ENCODE assay signal across 9 cellular contexts in the genomic region with DNA sequence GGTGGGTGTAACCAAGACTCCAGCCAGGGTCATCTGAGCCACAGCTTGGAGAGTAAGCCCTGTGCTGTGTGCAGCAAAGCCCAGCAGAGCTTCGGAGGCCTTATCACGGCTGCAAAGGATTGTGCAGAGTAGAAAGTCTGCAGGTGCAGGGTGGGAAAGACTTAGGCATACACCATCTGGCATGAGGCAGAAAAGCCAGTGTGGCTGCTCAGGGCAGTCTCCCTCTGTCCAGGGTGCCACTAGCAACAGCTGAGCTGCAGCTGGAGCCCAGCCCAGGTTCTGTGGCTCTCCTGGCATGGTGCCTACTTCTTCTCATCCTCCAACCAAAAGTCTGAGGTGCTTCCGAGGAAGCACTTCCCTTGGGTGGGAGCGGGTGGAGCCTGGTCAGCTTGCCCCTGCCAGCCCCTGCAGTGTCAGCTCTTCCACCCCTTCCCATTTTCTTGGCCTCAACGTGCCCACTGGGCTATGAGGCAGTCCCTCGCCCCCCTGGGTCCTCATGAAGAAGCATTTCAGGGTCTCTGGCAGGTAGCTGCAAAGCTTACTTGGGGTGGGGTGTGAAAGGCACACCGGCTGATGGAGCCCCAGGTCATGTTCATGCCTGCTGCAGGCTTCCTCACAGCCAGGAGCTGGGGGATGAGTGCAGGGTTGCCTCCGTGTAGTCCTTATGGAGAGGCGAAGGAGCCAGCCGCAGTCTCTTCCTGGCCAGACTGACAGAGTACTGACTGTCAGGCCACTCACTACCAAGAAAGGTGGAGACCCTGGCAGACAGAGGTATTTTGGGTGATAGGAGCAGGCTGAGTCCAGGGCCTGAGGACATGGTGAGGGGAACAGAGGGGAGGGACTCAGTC. TPM values are rescaled to one million over a fixed set of nuclear protein-coding genes. Genes with fewer than 3 reads are reported as not detected.
DNase-seq lines count a peak whose midpoint lies in the region; ATAC-seq and TF ChIP-seq lines count a peak whose summit lies in the region.
"Had no signal": no experiment of that assay in that cellular context is flagged by ENCODE, and none has a peak within 500 bp of the region (broad histone marks: within the 10 kb centered on the region; RNA-seq: fewer than 3 reads in every experiment).

No MANE protein-coding gene starts in this region.

- peaks cover 19 to 26% of the 10 kb centered on the region in 2 donors for H3K27me3 Mint-ChIP-seq in natural killer cell treated with Interleukin-12 subunit alpha and Interleukin-12 subunit beta and Interleukin-15 and Interleukin-18, amount 100 ng/mL, for 72 hours

- no peak overlapping the region for H3K4me3 Mint-ChIP-seq in natural killer cell treated with Interleukin-12 subunit alpha and Interleukin-12 subunit beta and Interleukin-15 and Interleukin-18, amount 100 ng/mL, for 72 hours

- H3K36me3 ChIP-seq in GM23248 (ENCODE audit: low read depth) (no peaks in the 10 kb centered on the region), RWPE2 (ENCODE audit: low read depth) (no peaks in the 10 kb centered on the region), mucosa of descending colon (ENCODE audit: low read depth) (no peaks in the 10 kb centered on the region)

- H3K4me1 ChIP-seq in GM23248 (ENCODE audit: insufficient read depth) (no peaks in the 10 kb centered on the region), RWPE2 (ENCODE audit: insufficient read depth, poor library complexity, severe bottlenecking) (no peaks in the 10 kb centered on the region), mucosa of descending colon (ENCODE audit: low read depth) (peaks cover 3% of the 10 kb centered on the region)

- H3K9me3 ChIP-seq in GM23248 (ENCODE audit: low read depth) (no peaks in the 10 kb centered on the region), RWPE2 (ENCODE audit: severe bottlenecking) (no peaks in the 10 kb centered on the region), mucosa of descending colon (no peaks in the 10 kb centered on the region)

- H3K79me2 ChIP-seq in GM23248 (ENCODE audit: insufficient read depth), result no peaks in the 10 kb centered on the region

- H3K9me2 ChIP-seq in GM23248 (ENCODE audit: insufficient read depth), result no peaks in the 10 kb centered on the region

- H3K4me1 Mint-ChIP-seq in natural killer cell treated with Interleukin-12 subunit alpha and Interleukin-12 subunit beta and Interleukin-15 and Interleukin-18, amount 100 ng/mL, for 72 hours (ENCODE audit: low read depth in 2 of 2), result peaks cover 0 to 6% of the 10 kb centered on the region in 2 donors

- H2AFZ ChIP-seq in GM23248, result no peak overlapping the region

- H3F3A ChIP-seq in GM23248 (ENCODE audit: insufficient read depth), result no peaks in the 10 kb centered on the region

- intact Hi-C loops in mucosa of descending colon (cut with DNase I, micrococcal nuclease), result no loop called here

- no peak overlapping the region for H3K9ac ChIP-seq in GM23248

- no peaks in the 10 kb centered on the region for H3K9me3 Mint-ChIP-seq in natural killer cell treated with Interleukin-12 subunit alpha and Interleukin-12 subunit beta and Interleukin-15 and Interleukin-18, amount 100 ng/mL, for 72 hours

- H3K27me3 ChIP-seq in GM23248 (replicated peaks; ENCODE audit: insufficient read depth) (peaks cover 15% of the 10 kb centered on the region), RWPE2 (ENCODE audit: insufficient read depth, poor library complexity, severe bottlenecking) (peaks cover 31% of the 10 kb centered on the region)

- 26 to 33% methylated on average over 10 of the region's 10 CpGs for WGBS in GM23248 (ENCODE audit: low coverage in 1 of 2, low lambda C conversion rate in 2 of 2, missing lambda C conversion rate in 2 of 2), 2 experiments

- in situ Hi-C loops in GM23248 (cut with MboI), result no loop called here

- peak; percentile 14; the same call in 1 of the 3 replicates for ATAC-seq in RWPE2 (ENCODE audit: low read depth)
- no peak for ATAC-seq in natural killer cell treated with Interleukin-12 subunit alpha and Interleukin-12 subunit beta and Interleukin-15 and Interleukin-18, amount 100 ng/mL, for 72 hours
- ATAC-seq in mucosa of descending colon, result no peak

- no peak for TF ChIP-seq CTCF in RWPE2 (IDR thresholded peaks at IDR 0.05; ENCODE audit: poor library complexity, severe bottlenecking)
- no peak for TF ChIP-seq CTCF in mucosa of descending colon (IDR thresholded peaks at IDR 0.05)

- H3K4me3 ChIP-seq in GM23248 (no peak overlapping the region), RWPE2 (ENCODE audit: severe bottlenecking) (no peak overlapping the region), mucosa of descending colon (no peak overlapping the region)

- H3K27ac Mint-ChIP-seq in natural killer cell treated with Interleukin-12 subunit alpha and Interleukin-12 subunit beta and Interleukin-15 and Interleukin-18, amount 100 ng/mL, for 72 hours, result no peak overlapping the region

- DNase-seq in GM23248 (peak; percentile 35), NCI-H1092 treated with DMSO at 0.1 percent for 48 hours (lab: John Stamatoyannopoulos, UW) (peak; percentile 58), RWPE2 (ENCODE audit: low spot score) (no peak), myocyte (ENCODE audit: low read depth) (peak; percentile 24), mucosa of descending colon (no peak)
- no peak for DNase-seq in natural killer cell treated with Interleukin-12 subunit alpha and Interleukin-12 subunit beta and Interleukin-15 and Interleukin-18, amount 100 ng/mL, for 72 hours (ENCODE audit: low spot score)
- no peak for DNase-seq in stimulated activated CD4-positive, alpha-beta T cell treated with anti-CD3 and anti-CD28 coated beads, Interleukin-12 subunit alpha, Interleukin-12 subunit beta, amount 100 ng/mL, for 4 hours
- DNase-seq: activated CD4-positive, CD25-positive, alpha-beta regulatory T cell; Right ventricle myocardium superior had no signal

- no peak overlapping the region for H3K4me2 ChIP-seq in GM23248 (ENCODE audit: unreplicated experiment)

- H3K36me3 Mint-ChIP-seq in natural killer cell treated with Interleukin-12 subunit alpha and Interleukin-12 subunit beta and Interleukin-15 and Interleukin-18, amount 100 ng/mL, for 72 hours, result no peaks in the 10 kb centered on the region

- no peaks in the 10 kb centered on the region for H4K20me1 ChIP-seq in GM23248 (ENCODE audit: insufficient read depth)

- no peak overlapping the region for H3K27ac ChIP-seq in GM23248
- no peak overlapping the region for H3K27ac ChIP-seq in RWPE2 (ENCODE audit: poor library complexity, severe bottlenecking)

RNA-seq across cellular contexts. Expression of gene AMER3, which starts 4.8 kb away (rescaled TPM):
- not detected in 2 replicates for total RNA-seq in GM23248 (2014; rRNA removed; shearing (Covaris generic))
- polyA plus RNA-seq in GM23248 (2016; fragmentation: Nextera tagmentation; extraction: Ambion mirVana), result not detected in 2 replicates
- not detected in 2 replicates for total RNA-seq in myocyte
- polyA plus RNA-seq in myocyte (2012), result not detected
- not detected for total RNA-seq in natural killer cell treated with Interleukin-12 subunit alpha and Interleukin-12 subunit beta and Interleukin-15 and Interleukin-18, amount 100 ng/mL, for 72 hours
- total RNA-seq in mucosa of descending colon, result under 1 TPM; 0.16 to 0.55 (median 0.52) TPM
- total RNA-seq: Right ventricle myocardium superior had no signal

RNA-seq across cellular contexts. Expression of gene GPR148, which starts 31.3 kb away (rescaled TPM):
- total RNA-seq in GM23248 (2014; rRNA removed; shearing (Covaris generic)), result not detected in 2 replicates
- polyA plus RNA-seq in GM23248 (2016; fragmentation: Nextera tagmentation; extraction: Ambion mirVana), result not detected in 2 replicates
- total RNA-seq in myocyte, result not detected in 2 replicates
- polyA plus RNA-seq in myocyte (2012), result not detected
- total RNA-seq in natural killer cell treated with Interleukin-12 subunit alpha and Interleukin-12 subunit beta and Interleukin-15 and Interleukin-18, amount 100 ng/mL, for 72 hours, result not detected
- not detected for total RNA-seq in mucosa of descending colon
- total RNA-seq: Right ventricle myocardium superior had no signal

Comparison
In these comparisons a context has a peak if more than half of its experiments do, and no peak if none do; other contexts are left out.
1. DNase-seq: peak in GM23248 (single experiment), NCI-H1092 treated with DMSO at 0.1 percent for 48 hours (single experiment) and myocyte (single experiment); none in RWPE2 (single experiment), natural killer cell treated with Interleukin-12 subunit alpha and Interleukin-12 subunit beta and Interleukin-15 and Interleukin-18, amount 100 ng/mL, for 72 hours (single experiment), stimulated activated CD4-positive, alpha-beta T cell treated with anti-CD3 and anti-CD28 coated beads, Interleukin-12 subunit alpha, Interleukin-12 subunit beta, amount 100 ng/mL, for 4 hours (single experiment) and mucosa of descending colon (0 of 3).